ENCODE assay signal across 1 cellular context in the genomic region with DNA sequence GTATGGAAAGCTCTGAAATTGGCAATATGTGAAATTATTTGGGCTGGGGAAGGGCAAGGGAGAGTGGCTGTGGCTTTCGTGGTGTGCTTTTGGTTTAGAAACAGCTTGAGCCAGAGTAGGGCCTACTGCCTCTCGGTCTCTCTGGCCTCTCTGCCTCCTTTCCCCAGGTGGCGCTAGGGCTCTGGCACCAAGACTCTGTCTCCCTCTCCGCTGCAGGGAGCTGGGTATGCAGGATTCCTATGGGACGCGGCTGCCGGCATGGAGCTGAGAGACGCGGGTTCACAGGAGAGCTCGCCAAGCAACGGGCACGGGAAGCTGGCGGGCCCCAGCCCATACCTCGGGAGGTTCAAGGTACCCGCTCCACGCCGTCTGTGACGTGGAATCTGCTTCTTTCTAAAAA.
TF ChIP-seq lines count a peak whose summit lies in the region.

No MANE protein-coding gene starts in this region.

TF ChIP-seq in HEK293T, 16 proteins besides CTCF, POLR2A, EP300 and RAD21 (continued from another document):
- TF ChIP-seq, protein P1, sequence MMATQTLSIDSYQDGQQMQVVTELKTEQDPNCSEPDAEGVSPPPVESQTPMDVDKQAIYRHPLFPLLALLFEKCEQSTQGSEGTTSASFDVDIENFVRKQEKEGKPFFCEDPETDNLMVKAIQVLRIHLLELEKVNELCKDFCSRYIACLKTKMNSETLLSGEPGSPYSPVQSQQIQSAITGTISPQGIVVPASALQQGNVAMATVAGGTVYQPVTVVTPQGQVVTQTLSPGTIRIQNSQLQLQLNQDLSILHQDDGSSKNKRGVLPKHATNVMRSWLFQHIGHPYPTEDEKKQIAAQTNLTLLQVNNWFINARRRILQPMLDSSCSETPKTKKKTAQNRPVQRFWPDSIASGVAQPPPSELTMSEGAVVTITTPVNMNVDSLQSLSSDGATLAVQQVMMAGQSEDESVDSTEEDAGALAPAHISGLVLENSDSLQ (IDR thresholded peaks at IDR 0.05), result no peak
